ENCODE assay signal across 22 cellular contexts in genomic region chr20:63150391-63150898, GRCh38.
"Had no signal": no experiment of that assay in that cellular context is flagged by ENCODE, and none has a peak within 500 bp of the region (broad histone marks: within the 10 kb centered on the region; RNA-seq: fewer than 3 reads in every experiment).

No MANE protein-coding gene starts in this region.

- H3K4me3 ChIP-seq: heart left ventricle, neural progenitor cell, psoas muscle, sigmoid colon, skin epidermis, stomach, thoracic aorta had no signal

- ATAC-seq: foreskin keratinocyte; natural killer cell treated with Interleukin-12 subunit alpha and Interleukin-12 subunit beta and Interleukin-15 and Interleukin-18, amount 100 ng/mL, for 72 hours; psoas muscle had no signal

- H3K36me3 ChIP-seq: heart left ventricle, sigmoid colon, stomach, thoracic aorta had no signal

- FAIRE-seq: colon, endothelial cell of umbilical vein had no signal

- H3K9ac ChIP-seq: neural progenitor cell, parathyroid adenoma had no signal

- DNase-seq: endodermal cell; erythroblast; foreskin keratinocyte; hippocampal formation; kidney glomerular epithelial cell; occipital lobe; retina; sigmoid colon; stimulated activated CD4-positive, alpha-beta T cell treated with anti-CD3 and anti-CD28 coated beads, Interleukin-12 subunit alpha, Interleukin-12 subunit beta, amount 100 ng/mL, for 4 hours; stimulated activated naive CD4-positive, alpha-beta T cell; stomach; substantia nigra; trophoblast cell had no signal

- H3K4me2 ChIP-seq: neural progenitor cell had no signal

- H3K9me3 ChIP-seq: psoas muscle, thoracic aorta had no signal

- H2AFZ ChIP-seq: neural progenitor cell, parathyroid adenoma had no signal

- H3K27me3 ChIP-seq: neural progenitor cell had no signal

- H3K79me2 ChIP-seq: parathyroid adenoma had no signal

- H3K4me1 ChIP-seq: foreskin keratinocyte, parathyroid adenoma had no signal

- H3K27ac ChIP-seq: foreskin keratinocyte, neural progenitor cell, parathyroid adenoma, psoas muscle, sigmoid colon, skin epidermis, stomach, thoracic aorta had no signal
